ENCODE assay signal across 16 cellular contexts in genomic region chr2:143948710-143949109, GRCh38.
DNase-seq lines count a peak whose midpoint lies in the region; ATAC-seq, FAIRE-seq and TF ChIP-seq lines count a peak whose summit lies in the region.
"Had no signal": no experiment of that assay in that cellular context is flagged by ENCODE, and none has a peak within 500 bp of the region (broad histone marks: within the 10 kb centered on the region; RNA-seq: fewer than 3 reads in every experiment).

No MANE protein-coding gene starts in this region.

- DNase-seq in astrocyte (ENCODE audit: low read depth) = no peak
- peak; percentile 12 for DNase-seq in iris pigment epithelial cell (ENCODE audit: low read depth)
- no peak for DNase-seq in NCI-H2029 (lab: John Stamatoyannopoulos, UW)
- DNase-seq in NCI-H2081 treated with DMSO at 0.1 percent for 48 hours (lab: John Stamatoyannopoulos, UW) = no peak
- DNase-seq: DMS 273 treated with DMSO at 0.1 percent for 48 hours, KG1, NCI-H1105, NCI-H1694 treated with DMSO at 0.1 percent for 48 hours, NCI-H2171 treated with DMSO at 0.1 percent for 48 hours, NCI-H82, SIG-M5 had no signal

- peaks cover 5% of the 10 kb centered on the region for H3K36me3 Mint-ChIP-seq in astrocyte (ENCODE audit: low read depth, unreplicated experiment)

- H3K4me2 ChIP-seq in astrocyte (ENCODE audit: low read length) = no peak overlapping the region
- H3K4me2 ChIP-seq: BLaER1 treated with 17β-estradiol and CSF1 and Interleukin-3, amounts not matched to agents 10 nM and 100 nM had no signal

- H3K27ac ChIP-seq in astrocyte (ENCODE audit: low read depth, low read length) = no peak overlapping the region
- H3K27ac ChIP-seq: BLaER1 treated with 17β-estradiol and CSF1 and Interleukin-3, amounts not matched to agents 10 nM and 100 nM had no signal

- no peaks in the 10 kb centered on the region for H3K79me2 ChIP-seq in astrocyte (ENCODE audit: insufficient read depth, low read length)

- no peaks in the 10 kb centered on the region for H3K27me3 ChIP-seq in astrocyte (ENCODE audit: insufficient read depth, low read length)
- H3K27me3 ChIP-seq: BLaER1 treated with 17β-estradiol and CSF1 and Interleukin-3, amounts not matched to agents 10 nM and 100 nM had no signal

- H3K4me1 Mint-ChIP-seq in astrocyte (ENCODE audit: low read depth, unreplicated experiment) = peaks cover 9% of the 10 kb centered on the region

- no peak overlapping the region for H3K9ac ChIP-seq in astrocyte (ENCODE audit: low read length)
- H3K9ac ChIP-seq: BLaER1 treated with 17β-estradiol and CSF1 and Interleukin-3, amounts not matched to agents 10 nM and 100 nM had no signal

- H3K4me3 ChIP-seq in astrocyte (ENCODE audit: insufficient read depth, low read depth, low read length) = no peak overlapping the region
- H3K4me3 ChIP-seq: BLaER1 treated with 17β-estradiol and CSF1 and Interleukin-3, amounts not matched to agents 10 nM and 100 nM had no signal

- H3K27ac Mint-ChIP-seq in astrocyte (ENCODE audit: unreplicated experiment) = no peak overlapping the region

- no peak for TF ChIP-seq CTCF in astrocyte (IDR thresholded peaks at IDR 0.05; ENCODE audit: insufficient read depth, low read depth, low read length)

- H3K27me3 Mint-ChIP-seq in astrocyte (ENCODE audit: low read depth, unreplicated experiment) = no peaks in the 10 kb centered on the region

- H2AFZ ChIP-seq in astrocyte (ENCODE audit: low read depth, low read length) = no peak overlapping the region

- no peaks in the 10 kb centered on the region for H4K20me1 ChIP-seq in astrocyte (ENCODE audit: insufficient read depth, low read length)
- H4K20me1 ChIP-seq: BLaER1 treated with 17β-estradiol and CSF1 and Interleukin-3, amounts not matched to agents 10 nM and 100 nM had no signal

- no peaks in the 10 kb centered on the region for H3K9me3 Mint-ChIP-seq in astrocyte (ENCODE audit: unreplicated experiment)

- H3K4me3 Mint-ChIP-seq in astrocyte (ENCODE audit: unreplicated experiment) = no peak overlapping the region

- ATAC-seq in HG03159 (IDR thresholded peaks at IDR 0.05; ENCODE audit: unreplicated experiment) (peak; percentile 15), HG02938 (IDR thresholded peaks at IDR 0.05; ENCODE audit: unreplicated experiment) (no peak), GM21723 (IDR thresholded peaks at IDR 0.05; ENCODE audit: unreplicated experiment) (no peak)

- FAIRE-seq in astrocyte (lab: Jason Lieb, UNC) = peak; percentile 9
- FAIRE-seq: RCC 7860 had no signal

- H3K36me3 ChIP-seq in astrocyte (ENCODE audit: insufficient read depth, low read length) = no peaks in the 10 kb centered on the region

- H3K9me3 ChIP-seq in astrocyte (ENCODE audit: insufficient read depth, low read depth, low read length) = no peaks in the 10 kb centered on the region
- H3K9me3 ChIP-seq: BLaER1 treated with 17β-estradiol and CSF1 and Interleukin-3, amounts not matched to agents 10 nM and 100 nM had no signal

- H3K4me1 ChIP-seq in astrocyte (ENCODE audit: insufficient read depth, low read length) = no peaks in the 10 kb centered on the region
- H3K4me1 ChIP-seq: BLaER1 treated with 17β-estradiol and CSF1 and Interleukin-3, amounts not matched to agents 10 nM and 100 nM had no signal
